33 cellular contexts compared by ENCODE assay signal in the genomic region with DNA sequence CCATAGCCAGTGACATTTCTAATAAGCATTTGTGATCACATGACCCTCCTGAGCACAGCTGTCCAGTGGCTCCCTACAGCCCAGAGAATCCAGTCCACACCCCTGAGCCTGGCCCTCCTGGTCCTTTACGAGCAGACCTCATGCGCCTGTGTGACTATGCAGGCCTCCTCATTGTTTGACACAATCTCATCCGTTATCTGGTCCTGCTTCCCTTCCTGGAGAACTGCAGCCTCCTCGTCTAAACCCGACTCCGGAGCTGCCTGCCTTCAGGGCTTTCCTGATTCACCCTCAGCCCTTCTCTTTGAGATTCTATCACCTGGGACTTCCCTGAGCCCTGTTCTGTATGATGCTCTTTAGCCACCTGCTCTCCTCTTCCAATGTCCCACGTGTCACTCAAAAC.
DNase-seq lines count a peak whose midpoint lies in the region; ATAC-seq, FAIRE-seq and TF ChIP-seq lines count a peak whose summit lies in the region.
"Had no signal": no experiment of that assay in that cellular context is flagged by ENCODE, and none has a peak within 500 bp of the region (broad histone marks: within the 10 kb centered on the region; RNA-seq: fewer than 3 reads in every experiment).

No MANE protein-coding gene starts in this region.

- peak overlapping the region in 2 of 3 donors; percentile 56 to 86 for H3K27ac Mint-ChIP-seq in CD4-positive, CD25-positive, alpha-beta regulatory T cell
- H3K27ac Mint-ChIP-seq in neural crest cell (ENCODE audit: unreplicated experiment): no peak overlapping the region
- H3K27ac Mint-ChIP-seq: activated naive CD4-positive, alpha-beta T cell treated with anti-CD3 and anti-CD28 coated beads for 36 hours; activated T-cell treated with anti-CD3 and anti-CD28 coated beads, Interleukin-2, amount 50 U/mL, for 72 hours had no signal

- no peaks in the 10 kb centered on the region for H3K27me3 ChIP-seq in CD4-positive, CD25-positive, alpha-beta regulatory T cell (ENCODE audit: control insufficient read depth, insufficient read depth, low read length)
- H3K27me3 ChIP-seq in bronchial epithelial cell (ENCODE audit: control insufficient read depth, insufficient read depth, low read length): no peaks in the 10 kb centered on the region
- H3K27me3 ChIP-seq: esophagus squamous epithelium had no signal

- ATAC-seq in CD4-positive, CD25-positive, alpha-beta regulatory T cell (ENCODE audit: low read depth in 2 of 2): no peak
- ATAC-seq in GM19397 (IDR thresholded peaks at IDR 0.05; ENCODE audit: unreplicated experiment): no peak
- ATAC-seq: activated T-cell treated with anti-CD3 and anti-CD28 coated beads, Interleukin-2, amount 50 U/mL, for 72 hours; HepG2; PC-3 had no signal

- no peak for TF ChIP-seq POLR2A in GM12891 (IDR thresholded peaks at IDR 0.05; ENCODE audit: low read depth, low read length)

- no peaks in the 10 kb centered on the region for H3K9me3 Mint-ChIP-seq in CD4-positive, CD25-positive, alpha-beta regulatory T cell
- no peaks in the 10 kb centered on the region for H3K9me3 Mint-ChIP-seq in neural crest cell
- H3K9me3 Mint-ChIP-seq: activated naive CD4-positive, alpha-beta T cell treated with anti-CD3 and anti-CD28 coated beads for 36 hours; activated T-cell treated with anti-CD3 and anti-CD28 coated beads, Interleukin-2, amount 50 U/mL, for 72 hours; CD8-positive, alpha-beta memory T cell; endodermal cell had no signal

- no peaks in the 10 kb centered on the region for H3K9me3 ChIP-seq in CD4-positive, CD25-positive, alpha-beta regulatory T cell (ENCODE audit: control insufficient read depth in 2 of 2, low read length in 2 of 2)
- H3K9me3 ChIP-seq: esophagus squamous epithelium had no signal

- no peak overlapping the region for H3K27ac ChIP-seq in CD4-positive, CD25-positive, alpha-beta regulatory T cell (ENCODE audit: insufficient read depth, low read length, poor library complexity, severe bottlenecking)
- H3K27ac ChIP-seq: esophagus squamous epithelium had no signal

- TF ChIP-seq CTCF in bronchial epithelial cell (IDR thresholded peaks at IDR 0.05; ENCODE audit: insufficient read depth, low read length, severe bottlenecking): no peak
- TF ChIP-seq CTCF in neural crest cell (conservative IDR thresholded peaks at IDR 0.05): no peak

- FAIRE-seq in GM12891 (lab: Jason Lieb, UNC) (peak; percentile 60), bronchial epithelial cell (lab: Jason Lieb, UNC) (peak; percentile 43)
- FAIRE-seq: HepG2, urothelium cell line had no signal

- no peak overlapping the region for H3K4me3 Mint-ChIP-seq in CD4-positive, CD25-positive, alpha-beta regulatory T cell
- peak overlapping the region; percentile 55 for H3K4me3 Mint-ChIP-seq in neural crest cell
- H3K4me3 Mint-ChIP-seq: activated naive CD4-positive, alpha-beta T cell treated with anti-CD3 and anti-CD28 coated beads for 36 hours; activated T-cell treated with anti-CD3 and anti-CD28 coated beads, Interleukin-2, amount 50 U/mL, for 72 hours; CD8-positive, alpha-beta memory T cell; endodermal cell had no signal

- peaks cover 9% of the 10 kb centered on the region for H3K4me1 ChIP-seq in CD4-positive, CD25-positive, alpha-beta regulatory T cell (ENCODE audit: control insufficient read depth, insufficient read depth, low read length, poor library complexity, severe bottlenecking)

- DNase-seq in CD4-positive, CD25-positive, alpha-beta regulatory T cell: no peak
- no peak for DNase-seq in GM12891 (ENCODE audit: insufficient read length, low spot score)
- no peak for DNase-seq in bronchial epithelial cell (ENCODE audit: low read depth)
- DNase-seq in neural crest cell (ENCODE audit: low read depth, low spot score): no peak
- DNase-seq in posterior vena cava (ENCODE audit: low spot score): no peak
- DNase-seq in inferior parietal cortex (ENCODE audit: extremely low spot score): no peak
- DNase-seq: activated CD4-positive, alpha-beta T cell treated with anti-CD3 and anti-CD28 coated beads, Interleukin-2, amount 50 U/mL, for 1 hour; activated naive CD4-positive, alpha-beta T cell treated with anti-CD3 and anti-CD28 coated beads for 36 hours; activated T-cell treated with anti-CD3 and anti-CD28 coated beads, Interleukin-2, amount 50 U/mL, for 72 hours; aorta; caudate nucleus; CD8-positive, alpha-beta memory T cell; cortex of kidney; DMS 273 treated with DMSO at 0.1 percent for 48 hours; endodermal cell; esophagus squamous epithelium; foreskin melanocyte; GOT3; hippocampal formation; mesenchymal stem cell; NCI-H1048; NCI-H187 treated with DMSO at 0.1 percent for 48 hours; NCI-H2171 treated with DMSO at 0.1 percent for 48 hours; NCI-H524; PC-3; Right ventricle myocardium superior; stimulated activated CD4-positive, alpha-beta T cell treated with anti-CD3 and anti-CD28 coated beads, Interleukin-2, amount 100 ng/mL, for 24 hours; SW 1271; T1000 had no signal

- peaks cover 0 to 22% (median 6%) of the 10 kb centered on the region in 4 donors for H3K4me1 Mint-ChIP-seq in CD4-positive, CD25-positive, alpha-beta regulatory T cell
- H3K4me1 Mint-ChIP-seq in neural crest cell: no peaks in the 10 kb centered on the region
- H3K4me1 Mint-ChIP-seq: endodermal cell had no signal

- intact Hi-C loops in posterior vena cava (cut with DNase I): no loop called here

- peaks cover 16% of the 10 kb centered on the region for H3K36me3 ChIP-seq in CD4-positive, CD25-positive, alpha-beta regulatory T cell (ENCODE audit: control insufficient read depth, insufficient read depth, low read length)
- H3K36me3 ChIP-seq in bronchial epithelial cell (ENCODE audit: control insufficient read depth, insufficient read depth, low read length): peaks cover 5% of the 10 kb centered on the region

- H3K27me3 Mint-ChIP-seq in CD4-positive, CD25-positive, alpha-beta regulatory T cell: no peaks in the 10 kb centered on the region
- no peaks in the 10 kb centered on the region for H3K27me3 Mint-ChIP-seq in neural crest cell (ENCODE audit: low read depth)
- H3K27me3 Mint-ChIP-seq: CD8-positive, alpha-beta memory T cell had no signal

- H3K4me3 ChIP-seq in CD4-positive, CD25-positive, alpha-beta regulatory T cell (ENCODE audit: low read depth, low read length): no peak overlapping the region
- H3K4me3 ChIP-seq in bronchial epithelial cell (ENCODE audit: low read depth, low read length): no peak overlapping the region
- H3K4me3 ChIP-seq: esophagus squamous epithelium, smooth muscle cell had no signal

- H3K36me3 Mint-ChIP-seq in CD4-positive, CD25-positive, alpha-beta regulatory T cell: peaks cover 29% of the 10 kb centered on the region
- H3K36me3 Mint-ChIP-seq in neural crest cell (ENCODE audit: low read depth): peaks cover 12% of the 10 kb centered on the region

TF ChIP-seq in GM12891, 5 proteins besides CTCF, POLR2A, EP300 and RAD21:
- no peak for TF ChIP-seq TAF1 (IDR thresholded peaks at IDR 0.05; ENCODE audit: low read depth, low read length)
- TF ChIP-seq POLR2AphosphoS5 (IDR thresholded peaks at IDR 0.05; ENCODE audit: low read depth, low read length): 0 out of 2 replicates have a peak, but pooled peaks have one; percentile 43
